In genomic region chr2:230949966-230950832, GRCh38 we compare ENCODE assay signal across 16 cellular contexts. TPM values are rescaled to one million over a fixed set of nuclear protein-coding genes. Genes with fewer than 3 reads are reported as not detected.
DNase-seq lines count a peak whose midpoint lies in the region; ATAC-seq, FAIRE-seq and TF ChIP-seq lines count a peak whose summit lies in the region.
"Had no signal": no experiment of that assay in that cellular context is flagged by ENCODE, and none has a peak within 500 bp of the region (broad histone marks: within the 10 kb centered on the region; RNA-seq: fewer than 3 reads in every experiment).

No MANE protein-coding gene starts in this region.

- intact Hi-C loops in right cardiac atrium (cut with DNase I): no loop called here

- no peak overlapping the region for H3K27ac ChIP-seq in CD8-positive, alpha-beta memory T cell (ENCODE audit: low read depth, low read length)
- H3K27ac ChIP-seq in right cardiac atrium (ENCODE audit: low read length): no peak overlapping the region
- H3K27ac ChIP-seq: colonic mucosa, heart left ventricle, KMS-11 had no signal

- H3K4me1 Mint-ChIP-seq in CD8-positive, alpha-beta memory T cell: peaks cover 10 to 44% (median 19%) of the 10 kb centered on the region in 3 donors

- no peaks in the 10 kb centered on the region for H3K9me3 Mint-ChIP-seq in CD8-positive, alpha-beta memory T cell
- H3K9me3 Mint-ChIP-seq: activated T-helper 1 cell treated with anti-CD3 and anti-CD28 coated beads, Interleukin-12 subunit alpha, Interleukin-12 subunit beta, Interleukin-2, Interleukin-4 antibody, amounts not matched to agents 30 ng/mL and 10 ng/mL and 1 ng/mL, durations not matched to agents 14 hours and 24 hours and 36 hours had no signal

- CTCF ChIA-PET in CD8-positive, alpha-beta memory T cell (lab: Charles Lee): interaction anchor here (1.5 to 2.1 kb wide), 2 partner anchors 26 to 37 kb away, joined by 4 to 6 read pairs; no protein-coding TSS in a partner anchor

- WGBS in right cardiac atrium: 74% methylated on average over 20 of the region's 20 CpGs

- H3K36me3 Mint-ChIP-seq in CD8-positive, alpha-beta memory T cell: no peaks in the 10 kb centered on the region

- H3K36me3 ChIP-seq in CD8-positive, alpha-beta memory T cell (ENCODE audit: insufficient read depth, low read length): no peaks in the 10 kb centered on the region
- H3K36me3 ChIP-seq: colonic mucosa, heart left ventricle had no signal

- peak; percentile 97 for FAIRE-seq in GM12892 (lab: Jason Lieb, UNC)

- peaks cover 15% of the 10 kb centered on the region for H3K27me3 ChIP-seq in CD8-positive, alpha-beta memory T cell (ENCODE audit: insufficient read depth, low read length, poor library complexity, severe bottlenecking)
- H3K27me3 ChIP-seq in right cardiac atrium (ENCODE audit: control insufficient read depth, insufficient read depth): no peaks in the 10 kb centered on the region
- H3K27me3 ChIP-seq: colonic mucosa, heart left ventricle had no signal

- ATAC-seq in GM19023 (IDR thresholded peaks at IDR 0.05; ENCODE audit: unreplicated experiment) (peak; percentile 57), HG02623 (IDR thresholded peaks at IDR 0.05; ENCODE audit: unreplicated experiment) (peak; percentile 33), HG03521 (IDR thresholded peaks at IDR 0.05; ENCODE audit: unreplicated experiment) (peak; percentile 45), right cardiac atrium (no peak)
- ATAC-seq: heart left ventricle had no signal

- peaks cover 7 to 17% of the 10 kb centered on the region in 2 donors for H3K27me3 Mint-ChIP-seq in CD8-positive, alpha-beta memory T cell

- POLR2A ChIA-PET in CD8-positive, alpha-beta memory T cell (lab: Charles Lee): interaction anchor here (1.4 kb wide), 1 partner anchor 25 kb away, joined by 3 read pairs; no protein-coding TSS in a partner anchor

- H3K4me3 ChIP-seq in CD8-positive, alpha-beta memory T cell (ENCODE audit: low read length): no peak overlapping the region
- H3K4me3 ChIP-seq in right cardiac atrium (ENCODE audit: low read length): no peak overlapping the region
- H3K4me3 ChIP-seq: colonic mucosa, heart left ventricle had no signal

- peaks cover 4% of the 10 kb centered on the region for H3K4me1 ChIP-seq in CD8-positive, alpha-beta memory T cell (ENCODE audit: insufficient read depth, low read length)
- no peaks in the 10 kb centered on the region for H3K4me1 ChIP-seq in right cardiac atrium (ENCODE audit: control insufficient read depth, insufficient read depth, low read length)
- H3K4me1 ChIP-seq: colonic mucosa, heart left ventricle had no signal

- no peak for DNase-seq in GM12892 (ENCODE audit: insufficient read length)
- DNase-seq in CD8-positive, alpha-beta memory T cell: no peak
- DNase-seq in right cardiac atrium: no peak
- DNase-seq in HK-2 (ENCODE audit: unreplicated experiment): no peak
- DNase-seq in DMS153 (lab: John Stamatoyannopoulos, UW): no peak
- DNase-seq: colonic mucosa, heart left ventricle, NCI-H524, SW 1271 had no signal

- peak overlapping the region in 2 of 8 donors; percentile 19 to 40 for H3K27ac Mint-ChIP-seq in CD8-positive, alpha-beta memory T cell
- H3K27ac Mint-ChIP-seq: activated T-helper 1 cell treated with anti-CD3 and anti-CD28 coated beads, Interleukin-12 subunit alpha, Interleukin-12 subunit beta, Interleukin-2, Interleukin-4 antibody, amounts not matched to agents 30 ng/mL and 10 ng/mL and 1 ng/mL, durations not matched to agents 14 hours and 24 hours and 36 hours had no signal

- TF ChIP-seq POLR2A in GM12892 (IDR thresholded peaks at IDR 0.05; ENCODE audit: low read depth, low read length): no peak

- H3K9me3 ChIP-seq in CD8-positive, alpha-beta memory T cell (ENCODE audit: low read length): no peaks in the 10 kb centered on the region
- H3K9me3 ChIP-seq in right cardiac atrium (ENCODE audit: control insufficient read depth, low read length): no peaks in the 10 kb centered on the region
- H3K9me3 ChIP-seq: colonic mucosa had no signal

- peak overlapping the region in 2 of 7 donors; percentile 5 to 53 for H3K4me3 Mint-ChIP-seq in CD8-positive, alpha-beta memory T cell
- H3K4me3 Mint-ChIP-seq: activated T-helper 1 cell treated with anti-CD3 and anti-CD28 coated beads, Interleukin-12 subunit alpha, Interleukin-12 subunit beta, Interleukin-2, Interleukin-4 antibody, amounts not matched to agents 30 ng/mL and 10 ng/mL and 1 ng/mL, durations not matched to agents 14 hours and 24 hours and 36 hours had no signal

RNA-seq across cellular contexts. Expression of gene GPR55, which starts 25.2 kb away (rescaled TPM):
- 15.5 TPM for polyA plus RNA-seq in GM12892 (2012; ENCODE audit: missing spikeins)
- total RNA-seq in CD8-positive, alpha-beta memory T cell: 10 to 100 TPM; 11.1 to 11.6 TPM
- 3.5 TPM for polyA plus RNA-seq in CD8-positive, alpha-beta memory T cell
- under 1 TPM in 2 of 4 donors, not detected in 2; 0.18 to 0.20 TPM for total RNA-seq in right cardiac atrium
- not detected for polyA plus RNA-seq in right cardiac atrium
- total RNA-seq: skeletal muscle tissue had no signal

RNA-seq across cellular contexts. Expression of gene SPATA3, which starts 45.7 kb away (rescaled TPM):
- not detected for polyA plus RNA-seq in GM12892 (2012; ENCODE audit: missing spikeins)
- under 1 TPM in 1 of 2 experiments, not detected in 1; 0.24 TPM for total RNA-seq in CD8-positive, alpha-beta memory T cell
- not detected for polyA plus RNA-seq in CD8-positive, alpha-beta memory T cell
- total RNA-seq in right cardiac atrium: not detected
- polyA plus RNA-seq in right cardiac atrium: not detected
- total RNA-seq: activated T-helper 1 cell treated with anti-CD3 and anti-CD28 coated beads, Interleukin-12 subunit alpha, Interleukin-12 subunit beta, Interleukin-2, Interleukin-4 antibody, amounts not matched to agents 30 ng/mL and 10 ng/mL and 1 ng/mL, durations not matched to agents 14 hours and 24 hours and 36 hours; colonic mucosa; heart left ventricle; mononuclear cell; skeletal muscle tissue had no signal
- polyA plus RNA-seq: heart left ventricle had no signal

Comparison
In these comparisons a context has a peak if more than half of its experiments do, and no peak if none do; other contexts are left out.
1. ATAC-seq: peak in GM19023 (single experiment), HG02623 (single experiment) and HG03521 (single experiment); none in right cardiac atrium (0 of 2).
2. RNA of gene GPR55, which starts 25.2 kb away (total RNA-seq): 11.1 to 11.6 TPM in CD8-positive, alpha-beta memory T cell; 0.18 to 0.20 TPM in right cardiac atrium; every median in the first group is over 10 times any median in the second.